3 cellular contexts compared by ENCODE assay signal in genomic region chr10:96272256-96272985, GRCh38.
TF ChIP-seq lines count a peak whose summit lies in the region.

No MANE protein-coding gene starts in this region.

TF ChIP-seq in liver, 16 proteins besides CTCF, POLR2A, EP300 and RAD21:
- TF ChIP-seq, protein P1, sequence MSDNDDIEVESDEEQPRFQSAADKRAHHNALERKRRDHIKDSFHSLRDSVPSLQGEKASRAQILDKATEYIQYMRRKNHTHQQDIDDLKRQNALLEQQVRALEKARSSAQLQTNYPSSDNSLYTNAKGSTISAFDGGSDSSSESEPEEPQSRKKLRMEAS (IDR thresholded peaks at IDR 0.05): no peak
- TF ChIP-seq, protein P2, sequence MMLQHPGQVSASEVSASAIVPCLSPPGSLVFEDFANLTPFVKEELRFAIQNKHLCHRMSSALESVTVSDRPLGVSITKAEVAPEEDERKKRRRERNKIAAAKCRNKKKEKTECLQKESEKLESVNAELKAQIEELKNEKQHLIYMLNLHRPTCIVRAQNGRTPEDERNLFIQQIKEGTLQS (IDR thresholded peaks at IDR 0.05): no peak

TF ChIP-seq in HepG2, 621 proteins besides CTCF, POLR2A, EP300 and RAD21:
- TF ChIP-seq ZNF891 (CRISPR knock-in tag; IDR thresholded peaks at IDR 0.05) (no peak), ZNF20 (CRISPR knock-in tag; IDR thresholded peaks at IDR 0.05) (no peak), ZNF331 (CRISPR knock-in tag; IDR thresholded peaks at IDR 0.05) (no peak), ZNF44 (CRISPR knock-in tag; IDR thresholded peaks at IDR 0.05) (no peak)
- TF ChIP-seq, protein P3, sequence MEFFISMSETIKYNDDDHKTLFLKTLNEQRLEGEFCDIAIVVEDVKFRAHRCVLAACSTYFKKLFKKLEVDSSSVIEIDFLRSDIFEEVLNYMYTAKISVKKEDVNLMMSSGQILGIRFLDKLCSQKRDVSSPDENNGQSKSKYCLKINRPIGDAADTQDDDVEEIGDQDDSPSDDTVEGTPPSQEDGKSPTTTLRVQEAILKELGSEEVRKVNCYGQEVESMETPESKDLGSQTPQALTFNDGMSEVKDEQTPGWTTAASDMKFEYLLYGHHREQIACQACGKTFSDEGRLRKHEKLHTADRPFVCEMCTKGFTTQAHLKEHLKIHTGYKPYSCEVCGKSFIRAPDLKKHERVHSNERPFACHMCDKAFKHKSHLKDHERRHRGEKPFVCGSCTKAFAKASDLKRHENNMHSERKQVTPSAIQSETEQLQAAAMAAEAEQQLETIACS (CRISPR knock-in tag; IDR thresholded peaks at IDR 0.05): no peak
- TF ChIP-seq, protein P4, sequence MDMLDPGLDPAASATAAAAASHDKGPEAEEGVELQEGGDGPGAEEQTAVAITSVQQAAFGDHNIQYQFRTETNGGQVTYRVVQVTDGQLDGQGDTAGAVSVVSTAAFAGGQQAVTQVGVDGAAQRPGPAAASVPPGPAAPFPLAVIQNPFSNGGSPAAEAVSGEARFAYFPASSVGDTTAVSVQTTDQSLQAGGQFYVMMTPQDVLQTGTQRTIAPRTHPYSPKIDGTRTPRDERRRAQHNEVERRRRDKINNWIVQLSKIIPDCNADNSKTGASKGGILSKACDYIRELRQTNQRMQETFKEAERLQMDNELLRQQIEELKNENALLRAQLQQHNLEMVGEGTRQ (IDR thresholded peaks at IDR 0.05; ENCODE audit: low read depth, low read length): no peak
- TF ChIP-seq, protein P4 (CRISPR knock-in tag; IDR thresholded peaks at IDR 0.05; ENCODE audit: borderline replicate concordance): no peak

TF ChIP-seq in H1, 55 proteins besides CTCF, POLR2A, EP300 and RAD21:
- TF ChIP-seq SIN3A (conservative IDR thresholded peaks at IDR 0.05 in 1 of 2, IDR thresholded peaks at IDR 0.05 in 1 of 2; ENCODE audit: low read depth in 1 of 2, low read length in 2 of 2): no peak
- TF ChIP-seq EGR1 (IDR thresholded peaks at IDR 0.05; ENCODE audit: borderline replicate concordance, low read depth, low read length): no peak
- no peak for TF ChIP-seq CREB1 (IDR thresholded peaks at IDR 0.05)
- no peak for TF ChIP-seq TAF7 (optimal IDR thresholded peaks at IDR 0.05; ENCODE audit: borderline replicate concordance, low read depth, low read length)
- TF ChIP-seq SIRT6 (IDR thresholded peaks at IDR 0.05; ENCODE audit: low read length): no peak
- no peak for TF ChIP-seq RXRA (IDR thresholded peaks at IDR 0.05; ENCODE audit: insufficient read depth, low read depth, low read length)
- no peak for TF ChIP-seq HDAC2 (IDR thresholded peaks at IDR 0.05; ENCODE audit: borderline replicate concordance in 1 of 2, low read depth in 2 of 2, low read length in 2 of 2)
- no peak for TF ChIP-seq CTBP2 (IDR thresholded peaks at IDR 0.05; ENCODE audit: borderline replicate concordance, insufficient read depth, insufficient read length, low read length)
- TF ChIP-seq JUND (IDR thresholded peaks at IDR 0.05; ENCODE audit: low read length): no peak
- no peak for TF ChIP-seq YY1 (IDR thresholded peaks at IDR 0.05; ENCODE audit: low read depth, low read length)
- TF ChIP-seq TEAD4 (IDR thresholded peaks at IDR 0.05; ENCODE audit: low read depth, low read length): no peak
- TF ChIP-seq, protein P1 (IDR thresholded peaks at IDR 0.05): no peak
TF ChIP-seq in H1: peak in this region for 0.
